ENCODE assay signal across 21 cellular contexts in the genomic region with DNA sequence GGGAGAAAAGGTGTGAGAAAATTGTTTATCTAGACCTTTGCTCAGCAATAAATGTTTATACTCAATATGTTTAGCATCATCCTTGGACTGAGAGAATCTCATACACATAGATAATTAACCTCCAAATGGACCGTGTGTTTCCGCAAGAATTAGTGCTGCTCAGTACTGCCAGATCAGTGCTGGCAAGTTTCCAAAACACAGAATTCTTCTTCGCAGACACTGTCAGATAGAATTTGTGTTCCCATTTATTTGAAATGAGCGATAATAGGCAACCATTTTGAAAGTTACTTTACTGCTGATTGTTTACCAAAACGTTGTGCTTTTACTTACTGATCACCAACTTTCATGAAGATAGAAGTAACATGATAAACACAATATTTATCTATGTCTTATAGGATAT. TPM values are rescaled to one million over a fixed set of nuclear protein-coding genes. Genes with fewer than 3 reads are reported as not detected.
DNase-seq lines count a peak whose midpoint lies in the region; ATAC-seq, FAIRE-seq and TF ChIP-seq lines count a peak whose summit lies in the region.
"Had no signal": no experiment of that assay in that cellular context is flagged by ENCODE, and none has a peak within 500 bp of the region (broad histone marks: within the 10 kb centered on the region; RNA-seq: fewer than 3 reads in every experiment).

No MANE protein-coding gene starts in this region.

- DNase-seq in NCI-H1417 (lab: John Stamatoyannopoulos, UW) (peak; percentile 14 to 63 (median 48)), NCI-H1417 treated with DMSO at 0.1 percent for 48 hours (lab: John Stamatoyannopoulos, UW) (no peak), D721Med (ENCODE audit: insufficient read length, low spot score) (no peak), NCI-H82 treated with DMSO at 0.1 percent for 48 hours (lab: John Stamatoyannopoulos, UW; ENCODE audit: unreplicated experiment) (peak; percentile 37), left kidney (ENCODE audit: low read depth, low spot score) (peak; percentile 24), mesenteric fat pad (ENCODE audit: low spot score) (no peak)
- DNase-seq: activated CD4-positive, alpha-beta T cell treated with anti-CD3 and anti-CD28 coated beads, Interleukin-2, amount 50 U/mL, for 48 hours; activated CD8-positive, alpha-beta memory T cell treated with anti-CD3 and anti-CD28 coated beads, Interleukin-2, amount 50 U/mL, for 48 hours; activated naive CD8-positive, alpha-beta T cell treated with anti-CD3 and anti-CD28 coated beads for 36 hours; Caco-2; effector CD8-positive, alpha-beta T cell; kidney; pancreas; stimulated activated CD8-positive, alpha-beta memory T cell treated with anti-CD3 and anti-CD28 coated beads, Interleukin-4, amount 100 ng/mL, for 48 hours; upper lobe of left lung had no signal

- no peak for TF ChIP-seq CTCF in D721Med (IDR thresholded peaks at IDR 0.05; ENCODE audit: insufficient read depth, missing control alignments)

- ATAC-seq in HG02884 (IDR thresholded peaks at IDR 0.05; ENCODE audit: unreplicated experiment) (no peak), HG02852 (IDR thresholded peaks at IDR 0.05; ENCODE audit: unreplicated experiment) (no peak)
- ATAC-seq: natural killer cell treated with Interleukin-12 subunit alpha and Interleukin-12 subunit beta and Interleukin-15 and Interleukin-18, amount 100 ng/mL, for 72 hours; WTC11 had no signal

- FAIRE-seq in D721Med (lab: Jason Lieb, UNC): peak; percentile 72
- FAIRE-seq: frontal cortex, H1, kidney, pancreas had no signal

RNA-seq across cellular contexts. Expression of gene STAMBPL1, which starts 33.8 kb away (rescaled TPM):
- 5.1 TPM for total RNA-seq in mesenteric fat pad

RNA-seq across cellular contexts. Expression of gene ACTA2, which starts 38.8 kb away (rescaled TPM):
- total RNA-seq in mesenteric fat pad: 204 TPM
- total RNA-seq: Caco-2 had no signal

Comparison
In these comparisons a context has a peak if more than half of its experiments do, and no peak if none do; other contexts are left out.
1. DNase-seq: peak in NCI-H1417 (3 of 3), NCI-H82 treated with DMSO at 0.1 percent for 48 hours (single experiment) and left kidney (single experiment); none in NCI-H1417 treated with DMSO at 0.1 percent for 48 hours (single experiment), D721Med (single experiment) and mesenteric fat pad (single experiment).